Comparison of ENCODE assay signal across 8 cellular contexts in the genomic region with DNA sequence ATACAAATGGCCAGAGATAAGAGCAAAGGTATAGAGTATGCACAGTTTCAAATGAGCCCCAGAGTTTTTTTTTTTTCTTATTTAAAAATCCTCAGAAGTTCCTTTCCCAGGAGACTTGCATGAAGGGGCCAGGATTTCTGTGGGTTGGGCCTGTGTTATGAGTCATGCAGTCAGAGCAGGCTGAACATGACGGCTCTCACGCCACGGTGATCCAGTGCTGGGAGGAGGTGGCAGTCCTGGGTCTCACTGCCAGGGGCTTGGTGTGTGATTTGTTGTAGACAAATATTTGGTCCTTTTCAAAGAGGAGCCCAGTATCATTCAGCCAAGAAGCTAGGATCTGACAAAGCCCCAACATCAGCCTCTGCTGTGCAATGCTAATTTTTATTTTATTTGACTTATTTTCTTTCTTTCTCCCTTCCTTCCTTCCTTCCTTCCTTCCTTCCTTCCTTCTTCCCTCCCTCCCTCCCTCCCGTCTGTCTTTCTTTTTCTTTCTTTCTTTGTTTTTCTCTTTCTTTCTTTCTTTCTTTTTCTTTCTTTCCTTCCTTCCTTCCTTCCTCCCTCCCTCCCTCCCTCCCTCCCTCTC. TPM values are rescaled to one million over a fixed set of nuclear protein-coding genes. Genes with fewer than 3 reads are reported as not detected.
DNase-seq lines count a peak whose midpoint lies in the region; ATAC-seq and TF ChIP-seq lines count a peak whose summit lies in the region.

No MANE protein-coding gene starts in this region.

- peak overlapping the region; percentile 72 for H3K27ac Mint-ChIP-seq in progenitor cell of endocrine pancreas

- ATAC-seq in GM21528 (IDR thresholded peaks at IDR 0.05; ENCODE audit: low FRiP score, unreplicated experiment) (no peak), GM18498 (IDR thresholded peaks at IDR 0.05; ENCODE audit: unreplicated experiment) (no peak), GM21367 (IDR thresholded peaks at IDR 0.05; ENCODE audit: unreplicated experiment) (no peak)

- no peak overlapping the region for H2AFZ ChIP-seq in fibroblast of lung (ENCODE audit: low read length)

- H3K4me3 ChIP-seq in NT2/D1 (ENCODE audit: insufficient read length, low read depth) (no peak overlapping the region), fibroblast of lung (replicated peaks in 1 of 4; ENCODE audit: control extremely low read depth in 1 of 4, insufficient read depth in 1 of 4, low read depth in 3 of 4, low read length in 4 of 4) (no peak overlapping the region)

- peak overlapping the region; percentile 15 for H3K4me2 ChIP-seq in fibroblast of lung (ENCODE audit: extremely low read depth, insufficient read depth, low read length)

- H3K9me3 Mint-ChIP-seq in progenitor cell of endocrine pancreas (ENCODE audit: low read depth) = no peaks in the 10 kb centered on the region

- H3K9me3 ChIP-seq in NT2/D1 (ENCODE audit: insufficient read depth, low read length) = no peaks in the 10 kb centered on the region
- no peaks in the 10 kb centered on the region for H3K9me3 ChIP-seq in fibroblast of lung (ENCODE audit: control insufficient read depth, insufficient read depth, low read depth, low read length)

- H3K27me3 ChIP-seq in NT2/D1 (ENCODE audit: insufficient read depth, insufficient read length) = no peaks in the 10 kb centered on the region
- H3K27me3 ChIP-seq in fibroblast of lung (ENCODE audit: control insufficient read depth, insufficient read depth, low read length) = no peaks in the 10 kb centered on the region

- H3K36me3 Mint-ChIP-seq in progenitor cell of endocrine pancreas (ENCODE audit: insufficient read depth) = no peaks in the 10 kb centered on the region

- H3K79me2 ChIP-seq in fibroblast of lung (ENCODE audit: control insufficient read depth, insufficient read depth, low read length) = no peaks in the 10 kb centered on the region

- TF ChIP-seq CTCF in fibroblast of lung (conservative IDR thresholded peaks at IDR 0.05 in 1 of 2, IDR thresholded peaks at IDR 0.05 in 1 of 2; ENCODE audit: low read depth in 1 of 2, low read length in 2 of 2) (no peak), progenitor cell of endocrine pancreas (IDR thresholded peaks at IDR 0.05; ENCODE audit: unreplicated experiment) (no peak)

- H3K9ac ChIP-seq in NT2/D1 (ENCODE audit: insufficient read length, low read depth) (peak overlapping the region; percentile 24), fibroblast of lung (ENCODE audit: insufficient read depth, low read length) (no peak overlapping the region)

- no peak overlapping the region for H3K4me3 Mint-ChIP-seq in progenitor cell of endocrine pancreas (ENCODE audit: low read depth)

- H3K27ac ChIP-seq in fibroblast of lung (ENCODE audit: insufficient read depth, low read length) = no peak overlapping the region

- H3K4me1 Mint-ChIP-seq in progenitor cell of endocrine pancreas (ENCODE audit: low read depth) = peaks cover 31% of the 10 kb centered on the region

- H3K27me3 Mint-ChIP-seq in progenitor cell of endocrine pancreas = peaks cover 6% of the 10 kb centered on the region

- H3K4me1 ChIP-seq in NT2/D1 (ENCODE audit: insufficient read depth, insufficient read length) (no peaks in the 10 kb centered on the region), fibroblast of lung (ENCODE audit: control insufficient read depth, extremely low read depth, insufficient read depth, low read length) (peaks cover 13% of the 10 kb centered on the region)

- DNase-seq in GM03348 (ENCODE audit: low spot score) (peak; percentile 92), NT2/D1 (ENCODE audit: low read depth, low spot score) (peak; percentile 28), fibroblast of lung (ENCODE audit: low read depth in 2 of 2) (peak; percentile 96 to 98), progenitor cell of endocrine pancreas (ENCODE audit: low spot score, unreplicated experiment) (peak; percentile 28), germinal center (ENCODE audit: low spot score) (no peak)

- H4K20me1 ChIP-seq in fibroblast of lung (ENCODE audit: control insufficient read depth, extremely low read depth, insufficient read depth, low read length) = no peaks in the 10 kb centered on the region

- no peaks in the 10 kb centered on the region for H3K36me3 ChIP-seq in NT2/D1 (ENCODE audit: insufficient read depth, insufficient read length, low read length)
- no peaks in the 10 kb centered on the region for H3K36me3 ChIP-seq in fibroblast of lung (ENCODE audit: control insufficient read depth, insufficient read depth, low read length)

RNA-seq across cellular contexts. Expression of gene KCNE4, which starts 10.4 kb away (rescaled TPM):
- total RNA-seq in fibroblast of lung (11.0 and 25.3 TPM in 2 replicates), progenitor cell of endocrine pancreas (0.60 and 0.72 TPM in 2 replicates)
- 6.0 and 17.8 TPM in 2 replicates for polyA plus RNA-seq in fibroblast of lung
- polyA plus RNA-seq in fibroblast of lung (2012) = 4.3 and 13.1 TPM in 2 replicates
- polyA minus RNA-seq in fibroblast of lung (ENCODE audit: low replicate concordance) = 3.6 and 4.0 TPM in 2 replicates
